In the genomic region with DNA sequence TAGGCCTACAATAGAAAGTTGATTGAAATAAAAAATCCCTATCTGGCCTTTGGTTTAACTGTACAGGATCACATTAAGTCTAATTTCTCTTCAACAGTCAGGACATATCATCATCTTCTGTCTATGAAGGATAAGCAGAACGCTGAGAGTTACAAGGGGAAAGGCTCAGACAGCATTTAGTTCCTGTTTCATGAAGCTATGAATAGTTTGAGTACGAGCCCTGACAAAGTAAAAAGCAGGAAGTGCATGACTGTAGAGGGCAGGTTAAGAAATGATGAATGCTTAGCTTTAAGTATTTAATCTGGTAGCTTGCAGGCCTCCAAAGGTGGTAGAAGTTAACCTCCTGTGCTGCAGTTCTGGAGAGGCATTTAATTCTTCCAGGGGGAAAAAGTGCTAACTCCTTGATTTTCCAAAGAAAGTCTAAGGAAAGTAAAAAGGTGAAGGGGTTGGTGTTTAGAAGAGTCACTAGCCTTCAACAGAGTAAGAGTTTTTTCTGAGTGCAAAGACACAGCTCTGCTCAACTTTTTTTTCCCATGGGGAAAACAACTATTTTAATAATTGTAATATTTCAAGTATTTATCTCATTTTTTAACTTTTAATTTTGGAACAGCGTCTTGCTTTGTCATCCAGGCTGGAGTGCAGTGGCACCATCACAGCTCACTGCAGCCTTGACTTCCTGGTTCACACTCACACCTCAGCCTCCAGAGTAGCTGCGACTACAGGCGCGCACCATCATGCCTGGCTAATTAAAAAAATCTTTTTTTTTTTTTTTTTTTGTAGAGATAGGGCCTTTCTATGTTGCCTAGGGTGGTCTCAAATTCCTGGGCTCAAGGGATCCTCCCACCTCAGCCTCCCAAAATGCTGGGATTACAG, we compare ENCODE assay signal across 9 cellular contexts.
DNase-seq lines count a peak whose midpoint lies in the region; ATAC-seq and TF ChIP-seq lines count a peak whose summit lies in the region.
"Had no signal": no experiment of that assay in that cellular context is flagged by ENCODE, and none has a peak within 500 bp of the region (broad histone marks: within the 10 kb centered on the region; RNA-seq: fewer than 3 reads in every experiment).

No MANE protein-coding gene starts in this region.

- H3K4me3 ChIP-seq in cardiac muscle cell, result no peak overlapping the region
- no peak overlapping the region for H3K4me3 ChIP-seq in upper lobe of right lung
- no peak overlapping the region for H3K4me3 ChIP-seq in osteoblast (ENCODE audit: insufficient read depth, low read length)
- H3K4me3 ChIP-seq: SJSA1 had no signal

- no peak overlapping the region for H3K27ac Mint-ChIP-seq in Calu3 (ENCODE audit: unreplicated experiment)

- H3K27ac ChIP-seq in RWPE1 (peak overlapping the region; percentile 44; the same call in 1 of the 2 replicates), cardiac muscle cell (peak overlapping the region; percentile 80), upper lobe of right lung (peak overlapping the region; percentile 48), osteoblast (ENCODE audit: low read depth, low read length) (no peak overlapping the region)
- H3K27ac ChIP-seq: SJSA1 had no signal

- peaks cover 6% of the 10 kb centered on the region for H3K36me3 ChIP-seq in cardiac muscle cell
- H3K36me3 ChIP-seq in upper lobe of right lung, result no peaks in the 10 kb centered on the region
- peaks cover 8% of the 10 kb centered on the region for H3K36me3 ChIP-seq in osteoblast (ENCODE audit: insufficient read depth, low read length)

- no peaks in the 10 kb centered on the region for H3K9me3 Mint-ChIP-seq in Calu3 (ENCODE audit: low read depth, unreplicated experiment)

- H3K4me2 ChIP-seq in osteoblast (ENCODE audit: insufficient read depth, low read length), result no peak overlapping the region

- H3K27me3 ChIP-seq in cardiac muscle cell (no peaks in the 10 kb centered on the region), upper lobe of right lung (no peaks in the 10 kb centered on the region), osteoblast (ENCODE audit: insufficient read depth, low read length) (no peaks in the 10 kb centered on the region)
- H3K27me3 ChIP-seq: SJSA1 had no signal

- peaks cover 21% of the 10 kb centered on the region for H3K4me1 Mint-ChIP-seq in Calu3 (ENCODE audit: low read depth, unreplicated experiment)

- BruUV-seq in Calu3 (replicated peaks; lab: Mats Ljungman, UMichigan), result no TSS peak

- CTCF ChIA-PET in RWPE1 (lab: Yijun Ruan, JAX) (interaction anchor here (0.6 kb wide), 1 partner anchor 319 kb away, joined by 3 read pairs; no protein-coding TSS in a partner anchor), Calu3 (lab: Charles Lee) (no interaction called here)

- H4K20me1 ChIP-seq in osteoblast (ENCODE audit: insufficient read depth, low read length), result no peaks in the 10 kb centered on the region

- POLR2A ChIA-PET in RWPE1 (lab: Yijun Ruan, JAX; ENCODE audit: low non-redundant PET), result no interaction called here

- H3K27me3 Mint-ChIP-seq in Calu3 (ENCODE audit: unreplicated experiment), result no peaks in the 10 kb centered on the region

- H3K79me2 ChIP-seq in osteoblast (ENCODE audit: insufficient read depth, low read length), result no peaks in the 10 kb centered on the region

- H3K9me3 ChIP-seq in cardiac muscle cell (ENCODE audit: low read depth), result no peaks in the 10 kb centered on the region
- no peaks in the 10 kb centered on the region for H3K9me3 ChIP-seq in upper lobe of right lung
- no peaks in the 10 kb centered on the region for H3K9me3 ChIP-seq in osteoblast (ENCODE audit: low read depth, low read length)

- H3K36me3 Mint-ChIP-seq in Calu3 (ENCODE audit: insufficient read depth, unreplicated experiment), result peaks cover 25% of the 10 kb centered on the region

- intact Hi-C loops in upper lobe of right lung (cut with DNase I) (no loop called here), Calu3 (cut with micrococcal nuclease; ENCODE audit: unreplicated experiment) (no loop called here)

- ATAC-seq in GM19035 (IDR thresholded peaks at IDR 0.05; ENCODE audit: unreplicated experiment), result peak; percentile 99
- peak; percentile 96 for ATAC-seq in HG02938 (IDR thresholded peaks at IDR 0.05; ENCODE audit: unreplicated experiment)
- peak; percentile 84 for ATAC-seq in upper lobe of right lung

- no peak overlapping the region for H3K4me3 Mint-ChIP-seq in Calu3 (ENCODE audit: low read depth, unreplicated experiment)

- TF ChIP-seq CTCF in RWPE1 (conservative IDR thresholded peaks at IDR 0.05; ENCODE audit: low read depth) (no peak), cardiac muscle cell (IDR thresholded peaks at IDR 0.05; ENCODE audit: low read depth, low read length) (no peak), upper lobe of right lung (IDR thresholded peaks at IDR 0.05) (no peak), osteoblast (IDR thresholded peaks at IDR 0.05; ENCODE audit: extremely low read depth, low read depth, low read length) (no peak), Calu3 (IDR thresholded peaks at IDR 0.05; ENCODE audit: unreplicated experiment) (no peak)

- H3K4me1 ChIP-seq in cardiac muscle cell (ENCODE audit: low read depth), result peaks cover 5% of the 10 kb centered on the region
- H3K4me1 ChIP-seq in upper lobe of right lung, result peaks cover 24% of the 10 kb centered on the region
- H3K4me1 ChIP-seq in osteoblast (ENCODE audit: insufficient read depth, low read length), result peaks cover 8% of the 10 kb centered on the region

- H2AFZ ChIP-seq in osteoblast (ENCODE audit: low read length), result no peak overlapping the region

- no peak for DNase-seq in RWPE1 (ENCODE audit: low spot score)
- DNase-seq in cardiac muscle cell (ENCODE audit: low read depth in 1 of 2, low spot score in 1 of 2), result peak in 1 of 2 donors; percentile 54
- DNase-seq in upper lobe of right lung, result no peak
- DNase-seq in osteoblast (ENCODE audit: insufficient read length, low spot score, missing footprints), result no peak
- no peak for DNase-seq in Calu3
- no peak for DNase-seq in NCI-H748 treated with DMSO at 0.1 percent for 48 hours (lab: John Stamatoyannopoulos, UW)
